24 cellular contexts compared by ENCODE assay signal in genomic region chr4:8131826-8132225, GRCh38.
"Had no signal": no experiment of that assay in that cellular context is flagged by ENCODE, and none has a peak within 500 bp of the region (broad histone marks: within the 10 kb centered on the region; RNA-seq: fewer than 3 reads in every experiment).

No MANE protein-coding gene starts in this region.

- H3K4me3 ChIP-seq: coronary artery, esophagus muscularis mucosa, gastrocnemius medialis had no signal

- DNase-seq: activated CD4-positive, alpha-beta memory T cell treated with anti-CD3 and anti-CD28 coated beads, Interleukin-2, amount 10 ng/mL, durations not matched to agents 7 days and 5 days; activated CD4-positive, alpha-beta T cell treated with anti-CD3 and anti-CD28 coated beads for 36 hours; activated CD4-positive, alpha-beta T cell treated with anti-CD3 and anti-CD28 coated beads, Interleukin-2, amount 10 ng/mL, durations not matched to agents 7 days and 5 days; activated CD4-positive, alpha-beta T cell treated with anti-CD3 and anti-CD28 coated beads, Interleukin-2, amount 50 U/mL, for 4 hours; activated CD4-positive, CD25-positive, alpha-beta regulatory T cell; activated CD4-positive, CD25-positive, alpha-beta regulatory T cell treated with anti-CD3 and anti-CD28 coated beads, Interleukin-2, amount 50 U/mL, for 72 hours; activated effector memory CD4-positive, alpha-beta T cell treated with Interleukin-2 at 50 U/mL for 16 hours; activated gamma-delta T cell treated with Interleukin-2 at 50 U/mL for 16 hours; activated naive CD4-positive, alpha-beta T cell treated with anti-CD3 and anti-CD28 coated beads, Interleukin-2, amount 50 U/mL, for 16 hours; activated naive CD4-positive, alpha-beta T cell treated with Interleukin-2 at 50 U/mL for 16 hours; activated T-cell treated with anti-CD3 and anti-CD28 coated beads, Interleukin-2, amount 50 U/mL, for 4 hours; amniotic stem cell; anterior cingulate cortex; brain microvascular endothelial cell; effector CD4-positive, alpha-beta T cell; effector memory CD8-positive, alpha-beta T cell; erythroblast; foreskin keratinocyte; gastrocnemius medialis; T-helper 1 cell; T-helper 17 cell; T1000 had no signal

- H3K36me3 ChIP-seq: brain microvascular endothelial cell, esophagus muscularis mucosa, gastrocnemius medialis had no signal

- H3K9me3 ChIP-seq: esophagus muscularis mucosa, gastrocnemius medialis had no signal

- H3K27me3 ChIP-seq: esophagus muscularis mucosa, gastrocnemius medialis had no signal

- H3K27ac ChIP-seq: brain microvascular endothelial cell, coronary artery, esophagus muscularis mucosa, foreskin keratinocyte, gastrocnemius medialis had no signal

- H3K4me1 ChIP-seq: esophagus muscularis mucosa, foreskin keratinocyte had no signal
